Comparison of ENCODE assay signal across 17 cellular contexts in the genomic region with DNA sequence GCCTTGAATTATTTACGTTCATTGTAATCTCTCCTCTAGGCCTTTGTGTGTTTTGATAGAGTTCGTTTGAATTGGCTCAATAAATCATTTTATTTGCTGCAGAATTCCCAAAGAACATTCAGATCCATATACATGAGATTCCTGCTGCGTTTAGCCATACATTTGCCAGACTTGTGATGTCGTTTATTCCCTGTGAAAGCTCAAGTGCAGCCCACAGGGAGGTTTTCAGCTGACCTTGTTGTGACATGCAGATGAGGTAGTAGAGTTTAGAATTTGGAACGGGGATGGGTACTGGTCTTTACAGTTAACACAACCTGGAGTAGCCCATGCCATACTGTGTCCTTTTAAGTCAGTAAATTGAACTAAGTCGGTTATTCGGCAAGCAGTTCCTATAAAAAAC. TPM values are rescaled to one million over a fixed set of nuclear protein-coding genes. Genes with fewer than 3 reads are reported as not detected.
DNase-seq lines count a peak whose midpoint lies in the region; ATAC-seq and TF ChIP-seq lines count a peak whose summit lies in the region.
"Had no signal": no experiment of that assay in that cellular context is flagged by ENCODE, and none has a peak within 500 bp of the region (broad histone marks: within the 10 kb centered on the region; RNA-seq: fewer than 3 reads in every experiment).

A gene (plus strand): TSS at position 301 of the 400 bp plus-strand sequence. CDS start 7,573 bp downstream, outside the sequence.

- H3K4me1 ChIP-seq in mammary epithelial cell (ENCODE audit: insufficient read depth, low read length) = no peaks in the 10 kb centered on the region
- no peaks in the 10 kb centered on the region for H3K4me1 ChIP-seq in mucosa of descending colon (ENCODE audit: low read depth)

- H4K20me1 ChIP-seq in mammary epithelial cell (ENCODE audit: insufficient read depth, low read length) = no peaks in the 10 kb centered on the region

- TF ChIP-seq CTCF in MCF 10A (IDR thresholded peaks at IDR 0.05; ENCODE audit: unreplicated experiment) (no peak), mammary epithelial cell (conservative IDR thresholded peaks at IDR 0.05 in 1 of 2, IDR thresholded peaks at IDR 0.05 in 1 of 2; ENCODE audit: extremely low read depth in 1 of 2, insufficient read depth in 1 of 2, low read depth in 1 of 2, low read length in 2 of 2) (no peak), endothelial cell (IDR thresholded peaks at IDR 0.05; ENCODE audit: unreplicated experiment) (no peak), osteocyte (IDR thresholded peaks at IDR 0.05) (no peak), mucosa of descending colon (IDR thresholded peaks at IDR 0.05) (no peak)

- H3K27me3 Mint-ChIP-seq in MCF 10A (ENCODE audit: insufficient read depth, unreplicated experiment) = no peaks in the 10 kb centered on the region
- H3K27me3 Mint-ChIP-seq in endothelial cell (ENCODE audit: unreplicated experiment) = peaks cover 6% of the 10 kb centered on the region
- H3K27me3 Mint-ChIP-seq in osteocyte (ENCODE audit: unreplicated experiment) = no peaks in the 10 kb centered on the region
- H3K27me3 Mint-ChIP-seq in stimulated activated naive CD8-positive, alpha-beta T cell treated with anti-CD3 and anti-CD28 coated beads, Interleukin-15, amount 100 ng/mL, for 72 hours = no peaks in the 10 kb centered on the region
- H3K27me3 Mint-ChIP-seq: IgD-negative memory B cell had no signal

- H3K4me2 ChIP-seq in mammary epithelial cell (ENCODE audit: insufficient read depth, low read depth, low read length) = no peak within 1 kb of the TSS

- H3K36me3 ChIP-seq in mammary epithelial cell (ENCODE audit: insufficient read depth, low read length) (peaks cover 15% of the 10 kb centered on the region), mucosa of descending colon (ENCODE audit: low read depth) (peaks cover 14% of the 10 kb centered on the region)

- in situ Hi-C loops in mammary epithelial cell (cut with MboI; ENCODE audit: low sequenced_read_pairs in 2 of 2) = loop anchor here (10.0 kb wide), 1 partner anchor 250 kb away; no protein-coding TSS in a partner anchor

- no peaks in the 10 kb centered on the region for H3K9me3 Mint-ChIP-seq in MCF 10A (ENCODE audit: unreplicated experiment)
- H3K9me3 Mint-ChIP-seq in endothelial cell (ENCODE audit: unreplicated experiment) = no peaks in the 10 kb centered on the region
- H3K9me3 Mint-ChIP-seq in osteocyte (ENCODE audit: unreplicated experiment) = peaks cover 4% of the 10 kb centered on the region
- H3K9me3 Mint-ChIP-seq in stimulated activated naive CD8-positive, alpha-beta T cell treated with anti-CD3 and anti-CD28 coated beads, Interleukin-15, amount 100 ng/mL, for 72 hours = peaks cover 0 to 5% of the 10 kb centered on the region in 2 donors
- H3K9me3 Mint-ChIP-seq: IgD-negative memory B cell had no signal

- peaks cover 38% of the 10 kb centered on the region for H3K36me3 Mint-ChIP-seq in MCF 10A (ENCODE audit: insufficient read depth, unreplicated experiment)
- H3K36me3 Mint-ChIP-seq in endothelial cell (ENCODE audit: low read depth, unreplicated experiment) = peaks cover 19% of the 10 kb centered on the region
- H3K36me3 Mint-ChIP-seq in osteocyte (ENCODE audit: unreplicated experiment) = peaks cover 17% of the 10 kb centered on the region

- H3K79me2 ChIP-seq in mammary epithelial cell (ENCODE audit: insufficient read depth, low read length) = no peaks in the 10 kb centered on the region

- H3K4me3 ChIP-seq in mammary epithelial cell (replicated peaks in 1 of 3; ENCODE audit: insufficient read depth in 1 of 3, low read depth in 2 of 3, low read length in 3 of 3) (no peak within 1 kb of the TSS), mucosa of descending colon (no peak within 1 kb of the TSS)
- H3K4me3 ChIP-seq: GM12878, GM23248 had no signal

- no peaks in the 10 kb centered on the region for H3K9me3 ChIP-seq in mammary epithelial cell (replicated peaks; ENCODE audit: insufficient read depth, low read length)
- no peaks in the 10 kb centered on the region for H3K9me3 ChIP-seq in mucosa of descending colon

- H3K9ac ChIP-seq in mammary epithelial cell (ENCODE audit: insufficient read depth, low read length) = no peak within 1 kb of the TSS
- H3K9ac ChIP-seq: GM23248 had no signal

- H3K4me3 Mint-ChIP-seq in MCF 10A (ENCODE audit: unreplicated experiment) (no peak within 1 kb of the TSS), endothelial cell (ENCODE audit: unreplicated experiment) (peak within 1 kb of the TSS; percentile 17), osteocyte (ENCODE audit: unreplicated experiment) (no peak within 1 kb of the TSS)
- H3K4me3 Mint-ChIP-seq in stimulated activated naive CD8-positive, alpha-beta T cell treated with anti-CD3 and anti-CD28 coated beads, Interleukin-15, amount 100 ng/mL, for 72 hours = no peak within 1 kb of the TSS
- H3K4me3 Mint-ChIP-seq: CD14-positive monocyte, IgD-negative memory B cell had no signal

- intact Hi-C loops in MCF 10A (cut with micrococcal nuclease) = no loop called here
- intact Hi-C loops in mammary epithelial cell (cut with micrococcal nuclease) = no loop called here
- intact Hi-C loops in mucosa of descending colon (cut with DNase I, micrococcal nuclease) = loop anchor here in 1 of 2 donors (10.0 kb wide), 1 partner anchor 250 kb away; no protein-coding TSS in a partner anchor

- TSS peak; percentile 1 for BruUV-seq in MCF 10A (replicated peaks; lab: Mats Ljungman, UMichigan)
- no TSS peak for BruUV-seq in mammary epithelial cell (replicated peaks; lab: Mats Ljungman, UMichigan)

- no peak within 1 kb of the TSS for H2AFZ ChIP-seq in mammary epithelial cell (ENCODE audit: low read depth, low read length)
- H2AFZ ChIP-seq: GM23248 had no signal

- H3K27ac Mint-ChIP-seq in MCF 10A (ENCODE audit: low read depth, unreplicated experiment) (no peak within 1 kb of the TSS), endothelial cell (ENCODE audit: unreplicated experiment) (no peak within 1 kb of the TSS), osteocyte (ENCODE audit: unreplicated experiment) (peak within 1 kb of the TSS; percentile 27)
- H3K27ac Mint-ChIP-seq in stimulated activated naive CD8-positive, alpha-beta T cell treated with anti-CD3 and anti-CD28 coated beads, Interleukin-15, amount 100 ng/mL, for 72 hours = peak within 1 kb of the TSS in 1 of 2 donors; percentile 16
- H3K27ac Mint-ChIP-seq: IgD-negative memory B cell had no signal

- dilution Hi-C loops in mammary epithelial cell (cut with HindIII; ENCODE audit: low sequenced_read_pairs) = no loop called here

- WGBS in mammary epithelial cell (ENCODE audit: low coverage, missing lambda C conversion rate) = 85% methylated on average over 7 of the region's 7 CpGs

- no peak within 1 kb of the TSS for H3K27ac ChIP-seq in mammary epithelial cell (ENCODE audit: insufficient read depth, low read depth, low read length)
- H3K27ac ChIP-seq: 22Rv1, GM23248 had no signal

- CTCF ChIA-PET in MCF 10A (lab: Yijun Ruan, JAX) (interaction anchor here (0.6 to 7.7 kb wide), 6 partner anchors 23 to 291 kb away, joined by 3 to 94 read pairs (median 3); a partner anchor contains a TSS), mammary epithelial cell (lab: Charles Lee; ENCODE audit: low non-redundant PET) (no interaction called here)

- ATAC-seq in mucosa of descending colon (no peak), HG03439 (IDR thresholded peaks at IDR 0.05; ENCODE audit: unreplicated experiment) (no peak)
- ATAC-seq in stimulated activated naive CD8-positive, alpha-beta T cell treated with anti-CD3 and anti-CD28 coated beads, Interleukin-15, amount 100 ng/mL, for 72 hours = no peak
- ATAC-seq: GM12878 had no signal

- DNase-seq in MCF 10A (ENCODE audit: unreplicated experiment) = no peak
- no peak for DNase-seq in mammary epithelial cell
- DNase-seq in endothelial cell (ENCODE audit: low spot score) = no peak
- no peak for DNase-seq in osteocyte (ENCODE audit: extremely low spot score, unreplicated experiment)
- no peak for DNase-seq in DMS53 (lab: John Stamatoyannopoulos, UW)
- no peak for DNase-seq in mucosa of descending colon
- no peak for DNase-seq in stimulated activated naive CD8-positive, alpha-beta T cell treated with anti-CD3 and anti-CD28 coated beads, Interleukin-15, amount 100 ng/mL, for 72 hours
- DNase-seq: DMS 273 treated with DMSO at 0.1 percent for 48 hours, DMS79, GM23248 had no signal

- H3K4me1 Mint-ChIP-seq in MCF 10A (ENCODE audit: insufficient read depth, unreplicated experiment) (no peaks in the 10 kb centered on the region), endothelial cell (ENCODE audit: unreplicated experiment) (peaks cover 38% of the 10 kb centered on the region), osteocyte (ENCODE audit: unreplicated experiment) (no peaks in the 10 kb centered on the region)
- H3K4me1 Mint-ChIP-seq in stimulated activated naive CD8-positive, alpha-beta T cell treated with anti-CD3 and anti-CD28 coated beads, Interleukin-15, amount 100 ng/mL, for 72 hours = no peaks in the 10 kb centered on the region
- H3K4me1 Mint-ChIP-seq: CD14-positive monocyte had no signal

- POLR2A ChIA-PET in MCF 10A (lab: Yijun Ruan, JAX) = interaction anchor here (0.6 to 1.6 kb wide), 5 partner anchors 24 to 390 kb away, joined by 3 to 5 read pairs (median 4); a partner anchor contains a TSS

- no peaks in the 10 kb centered on the region for H3K27me3 ChIP-seq in mammary epithelial cell (ENCODE audit: insufficient read depth, low read length)

RNA-seq across cellular contexts. Expression of the gene that starts here (rescaled TPM):
- 0.15 TPM in 1 of 2 replicates, not detected in the other for total RNA-seq in MCF 10A (2022)
- total RNA-seq in mammary epithelial cell = under 1 TPM; 0.12 to 0.17 TPM
- not detected for polyA plus RNA-seq in mammary epithelial cell
- polyA minus RNA-seq in mammary epithelial cell = not detected
- total RNA-seq in endothelial cell (ENCODE audit: unreplicated experiment) = 0.13 TPM
- not detected in 2 replicates for total RNA-seq in osteocyte
- not detected for total RNA-seq in mucosa of descending colon
- total RNA-seq: G401, GM23248 had no signal
- polyA plus RNA-seq: BJ, CD14-positive monocyte, GM23248, IgD-negative memory B cell had no signal
